Comparison of ENCODE assay signal across 18 cellular contexts in genomic region chr7:151109094-151110048, GRCh38. TPM values are rescaled to one million over a fixed set of nuclear protein-coding genes. Genes with fewer than 3 reads are reported as not detected.
A peak's percentile ranks its signal among the peaks of the same experiment; 100 is the strongest.
DNase-seq lines count a peak whose midpoint lies in the region; ATAC-seq and TF ChIP-seq lines count a peak whose summit lies in the region.
"Had no signal": no experiment of that assay in that cellular context is flagged by ENCODE, and none has a peak within 500 bp of the region (broad histone marks: within the 10 kb centered on the region; RNA-seq: fewer than 3 reads in every experiment).

No MANE protein-coding gene starts in this region.

- H3K9ac ChIP-seq in adipocyte (ENCODE audit: low read length) (peak overlapping the region; percentile 20), smooth muscle cell (ENCODE audit: low read depth) (no peak overlapping the region)
- H3K9ac ChIP-seq: KMS-11, parathyroid adenoma had no signal

- intact Hi-C loops in right cardiac atrium (cut with DNase I), result loop anchor here in 2 of 4 donors (10.0 kb wide), 2 partner anchors 85 to 95 kb away; partner anchors contain the start of genes ABCB8 (in 1 of the 2) and ATG9B (in 1 of the 2)

- DNase-seq in GM03348 (ENCODE audit: low spot score), result peak; percentile 42
- peak; percentile 39 for DNase-seq in adipocyte (ENCODE audit: low read depth)
- DNase-seq in right cardiac atrium, result peak in 2 of 3 donors; percentile 74 to 84
- no peak for DNase-seq in smooth muscle cell (lab: John Stamatoyannopoulos, UW; ENCODE audit: unreplicated experiment)
- DNase-seq in stimulated activated effector memory CD8-positive, alpha-beta T cell treated with anti-CD3 and anti-CD28 coated beads, Interleukin-12 subunit alpha, Interleukin-12 subunit beta, amount 100 ng/mL, for 72 hours (ENCODE audit: low spot score in 2 of 2), result no peak
- no peak for DNase-seq in OCI-M2 (lab: John Stamatoyannopoulos, UW; ENCODE audit: unreplicated experiment)
- no peak for DNase-seq in retina
- DNase-seq in ureter (ENCODE audit: low spot score), result no peak
- DNase-seq: activated CD4-positive, alpha-beta T cell treated with anti-CD3 and anti-CD28 coated beads for 36 hours; activated T-cell treated with anti-CD3 and anti-CD28 coated beads, Interleukin-2, amount 50 U/mL, for 72 hours; effector CD8-positive, alpha-beta T cell; NCI-H1694; NK-92 treated with Interleukin-12 subunit alpha and Interleukin-12 subunit beta, amount 100 ng/mL, for 24 hours; stimulated activated CD4-positive, alpha-beta T cell treated with anti-CD3 and anti-CD28 coated beads, Interleukin-2, amount 100 ng/mL, for 24 hours had no signal

- 65% methylated on average over 15 of the region's 15 CpGs for WGBS in right cardiac atrium
- 57% methylated on average over 15 of the region's 15 CpGs for WGBS in smooth muscle cell (ENCODE audit: low lambda C conversion rate)

- H3K36me3 ChIP-seq in adipocyte (ENCODE audit: control insufficient read depth, insufficient read depth, low read length, severe bottlenecking) (peaks cover 9% of the 10 kb centered on the region), smooth muscle cell (ENCODE audit: low read depth) (no peaks in the 10 kb centered on the region)

- peaks cover 2% of the 10 kb centered on the region for H3K36me3 Mint-ChIP-seq in stimulated activated effector memory CD8-positive, alpha-beta T cell treated with anti-CD3 and anti-CD28 coated beads, Interleukin-12 subunit alpha, Interleukin-12 subunit beta, amount 100 ng/mL, for 72 hours
- H3K36me3 Mint-ChIP-seq: memory B cell; stimulated activated memory B cell treated with anti-CD40 and anti-IgM and Interleukin-4, amounts not matched to agents 10 μg/mL and 1 μg/mL and 100 μg/mL, for 72 hours had no signal

- TF ChIP-seq CTCF in smooth muscle cell (IDR thresholded peaks at IDR 0.05; ENCODE audit: borderline replicate concordance, insufficient read depth, poor library complexity, severe bottlenecking), result no peak

- no peak overlapping the region for H3K4me3 Mint-ChIP-seq in stimulated activated effector memory CD8-positive, alpha-beta T cell treated with anti-CD3 and anti-CD28 coated beads, Interleukin-12 subunit alpha, Interleukin-12 subunit beta, amount 100 ng/mL, for 72 hours
- H3K4me3 Mint-ChIP-seq: activated CD4-positive, alpha-beta T cell treated with anti-CD3 and anti-CD28 coated beads for 36 hours; activated T-cell treated with anti-CD3 and anti-CD28 coated beads, Interleukin-2, amount 50 U/mL, for 72 hours; memory B cell; stimulated activated memory B cell treated with anti-CD40 and anti-IgM and Interleukin-4, amounts not matched to agents 10 μg/mL and 1 μg/mL and 100 μg/mL, for 72 hours had no signal

- H3K4me1 ChIP-seq in adipocyte (ENCODE audit: control insufficient read depth, insufficient read depth, low read length) (peaks cover 24% of the 10 kb centered on the region), right cardiac atrium (ENCODE audit: control insufficient read depth, insufficient read depth, low read length) (peaks cover 1% of the 10 kb centered on the region), smooth muscle cell (ENCODE audit: low read depth) (peaks cover 13% of the 10 kb centered on the region)

- ATAC-seq in right cardiac atrium, result peak; percentile 45 to 57
- no peak for ATAC-seq in stimulated activated effector memory CD8-positive, alpha-beta T cell treated with anti-CD3 and anti-CD28 coated beads, Interleukin-12 subunit alpha, Interleukin-12 subunit beta, amount 100 ng/mL, for 72 hours
- ATAC-seq: activated CD4-positive, alpha-beta T cell treated with anti-CD3 and anti-CD28 coated beads for 36 hours; activated T-cell treated with anti-CD3 and anti-CD28 coated beads, Interleukin-2, amount 50 U/mL, for 72 hours; stimulated activated memory B cell treated with anti-CD40 and anti-IgM and Interleukin-4, amounts not matched to agents 10 μg/mL and 1 μg/mL and 100 μg/mL, for 72 hours had no signal

- peak overlapping the region; percentile 6 for H3K4me2 ChIP-seq in smooth muscle cell
- H3K4me2 ChIP-seq: KMS-11 had no signal

- H3K27ac ChIP-seq in right cardiac atrium (ENCODE audit: low read length) (no peak overlapping the region), smooth muscle cell (ENCODE audit: low read depth) (no peak overlapping the region)
- H3K27ac ChIP-seq: KMS-11, parathyroid adenoma had no signal

- no peak overlapping the region for H2AFZ ChIP-seq in smooth muscle cell (ENCODE audit: low read depth)
- H2AFZ ChIP-seq: parathyroid adenoma had no signal

- H3K4me3 ChIP-seq in adipocyte (ENCODE audit: low read length) (no peak overlapping the region), right cardiac atrium (ENCODE audit: low read length) (no peak overlapping the region), smooth muscle cell (no peak overlapping the region)

- peaks cover 11% of the 10 kb centered on the region for H3K4me1 Mint-ChIP-seq in stimulated activated effector memory CD8-positive, alpha-beta T cell treated with anti-CD3 and anti-CD28 coated beads, Interleukin-12 subunit alpha, Interleukin-12 subunit beta, amount 100 ng/mL, for 72 hours
- H3K4me1 Mint-ChIP-seq: activated CD4-positive, alpha-beta T cell treated with anti-CD3 and anti-CD28 coated beads for 36 hours had no signal

- peaks cover 64% of the 10 kb centered on the region for H3K79me2 ChIP-seq in smooth muscle cell (ENCODE audit: low read depth)

- peaks cover 90% of the 10 kb centered on the region for H4K20me1 ChIP-seq in smooth muscle cell (ENCODE audit: low read depth)

- no peaks in the 10 kb centered on the region for H3K9me3 Mint-ChIP-seq in stimulated activated effector memory CD8-positive, alpha-beta T cell treated with anti-CD3 and anti-CD28 coated beads, Interleukin-12 subunit alpha, Interleukin-12 subunit beta, amount 100 ng/mL, for 72 hours
- H3K9me3 Mint-ChIP-seq: activated T-cell treated with anti-CD3 and anti-CD28 coated beads, Interleukin-2, amount 50 U/mL, for 72 hours; memory B cell; stimulated activated memory B cell treated with anti-CD40 and anti-IgM and Interleukin-4, amounts not matched to agents 10 μg/mL and 1 μg/mL and 100 μg/mL, for 72 hours had no signal

- peaks cover 11% of the 10 kb centered on the region for H3F3A ChIP-seq in smooth muscle cell (ENCODE audit: low read depth)

- H3K27me3 ChIP-seq in adipocyte (replicated peaks; ENCODE audit: control insufficient read depth, insufficient read depth, low read length), result no peaks in the 10 kb centered on the region
- no peaks in the 10 kb centered on the region for H3K27me3 ChIP-seq in right cardiac atrium (ENCODE audit: control insufficient read depth, insufficient read depth)
- H3K27me3 ChIP-seq in smooth muscle cell (ENCODE audit: low read depth), result no peaks in the 10 kb centered on the region

- no peak overlapping the region for H3K27ac Mint-ChIP-seq in stimulated activated effector memory CD8-positive, alpha-beta T cell treated with anti-CD3 and anti-CD28 coated beads, Interleukin-12 subunit alpha, Interleukin-12 subunit beta, amount 100 ng/mL, for 72 hours
- H3K27ac Mint-ChIP-seq: activated CD4-positive, alpha-beta T cell treated with anti-CD3 and anti-CD28 coated beads for 36 hours; activated T-cell treated with anti-CD3 and anti-CD28 coated beads, Interleukin-2, amount 50 U/mL, for 72 hours; memory B cell; stimulated activated memory B cell treated with anti-CD40 and anti-IgM and Interleukin-4, amounts not matched to agents 10 μg/mL and 1 μg/mL and 100 μg/mL, for 72 hours had no signal

- H3K9me3 ChIP-seq in adipocyte (ENCODE audit: control insufficient read depth, low read length), result no peaks in the 10 kb centered on the region
- no peaks in the 10 kb centered on the region for H3K9me3 ChIP-seq in right cardiac atrium (ENCODE audit: control insufficient read depth, low read length)
- H3K9me3 ChIP-seq in smooth muscle cell (replicated peaks; ENCODE audit: low read depth), result no peaks in the 10 kb centered on the region

RNA-seq across cellular contexts. Expression of gene AGAP3, which starts 23.1 kb away (rescaled TPM):
- total RNA-seq in right cardiac atrium, result 10 to 100 TPM; 58.3 to 78.8 (median 67.6) TPM
- 61.4 TPM for polyA plus RNA-seq in right cardiac atrium
- 27.2 and 29.8 TPM in 2 replicates for total RNA-seq in smooth muscle cell
- polyA plus RNA-seq in smooth muscle cell, result 51.4 and 87.3 TPM in 2 replicates
- total RNA-seq in ureter, result 178 TPM

RNA-seq across cellular contexts. Expression of gene TMUB1, which starts 26.1 kb away (rescaled TPM):
- total RNA-seq in right cardiac atrium (10 to 100 TPM; 28.5 to 36.5 (median 35.8) TPM), smooth muscle cell (30.3 and 35.9 TPM in 2 replicates), ureter (24.9 TPM)
- polyA plus RNA-seq in right cardiac atrium (55.2 TPM), smooth muscle cell (69.8 and 70.4 TPM in 2 replicates)

RNA-seq across cellular contexts. Expression of gene FASTK, which starts 28.8 kb away (rescaled TPM):
- total RNA-seq in right cardiac atrium (10 to 100 TPM; 64.1 to 82.0 (median 68.9) TPM), smooth muscle cell (92.0 and 100 TPM in 2 replicates), ureter (91.7 TPM)
- polyA plus RNA-seq in right cardiac atrium (133 TPM), smooth muscle cell (177 and 188 TPM in 2 replicates)

RNA-seq across cellular contexts. Expression of gene SLC4A2, which starts 50.0 kb away (rescaled TPM):
- total RNA-seq in right cardiac atrium (100 to 1,000 TPM in 2 of 4 donors, 10 to 100 TPM in 2; 83.5 to 120 (median 96.5) TPM), smooth muscle cell (42.3 and 89.3 TPM in 2 replicates), ureter (74.2 TPM)
- polyA plus RNA-seq in right cardiac atrium (61.7 TPM), smooth muscle cell (96.4 and 104 TPM in 2 replicates)

RNA-seq across cellular contexts. Expression of gene CDK5, which starts 51.7 kb away (rescaled TPM):
- total RNA-seq in right cardiac atrium, result 10 to 100 TPM in 1 of 4 donors, 1 to 10 TPM in 3; 6.2 to 11.2 (median 7.4) TPM
- 6.5 TPM for polyA plus RNA-seq in right cardiac atrium
- 18.6 and 22.1 TPM in 2 replicates for total RNA-seq in smooth muscle cell
- 36.4 and 50.1 TPM in 2 replicates for polyA plus RNA-seq in smooth muscle cell
- total RNA-seq in ureter, result 5.5 TPM

Comparison
In these comparisons a context has a peak if more than half of its experiments do, and no peak if none do; other contexts are left out.
1. DNase-seq: peak in GM03348 (single experiment), adipocyte (single experiment) and right cardiac atrium (2 of 3); none in smooth muscle cell (single experiment), stimulated activated effector memory CD8-positive, alpha-beta T cell treated with anti-CD3 and anti-CD28 coated beads, Interleukin-12 subunit alpha, Interleukin-12 subunit beta, amount 100 ng/mL, for 72 hours (0 of 2), OCI-M2 (single experiment), retina (single experiment) and ureter (single experiment).